In genomic region chr9:109244179-109245132, GRCh38 we compare ENCODE assay signal across 8 cellular contexts.
DNase-seq lines count a peak whose midpoint lies in the region; ATAC-seq lines count a peak whose summit lies in the region.

No MANE protein-coding gene starts in this region.

- H3K27me3 Mint-ChIP-seq in naive thymus-derived CD8-positive, alpha-beta T cell: peaks cover 6 to 31% (median 22%) of the 10 kb centered on the region in 5 donors
- H3K27me3 Mint-ChIP-seq in stimulated activated naive B cell treated with anti-CD40 and anti-IgM and Interleukin-4, amounts not matched to agents 10 μg/mL and 1 μg/mL and 100 μg/mL, for 72 hours: peaks cover 35 to 36% of the 10 kb centered on the region in 2 donors

- POLR2A ChIA-PET in naive thymus-derived CD8-positive, alpha-beta T cell (lab: Charles Lee): no interaction called here

- H3K4me1 Mint-ChIP-seq in naive thymus-derived CD8-positive, alpha-beta T cell: peaks cover 1 to 6% (median 3%) of the 10 kb centered on the region in 4 donors
- H3K4me1 Mint-ChIP-seq in stimulated activated naive B cell treated with anti-CD40 and anti-IgM and Interleukin-4, amounts not matched to agents 10 μg/mL and 1 μg/mL and 100 μg/mL, for 72 hours: peaks cover 2 to 8% of the 10 kb centered on the region in 2 donors

- peak; percentile 53 for ATAC-seq in HG03558 (IDR thresholded peaks at IDR 0.05; ENCODE audit: extremely low read depth, unreplicated experiment)
- ATAC-seq in esophagus mucosa: peak; percentile 69
- ATAC-seq in naive thymus-derived CD8-positive, alpha-beta T cell: peak; percentile 73 to 76
- peak; percentile 87 to 92 for ATAC-seq in stimulated activated naive B cell treated with anti-CD40 and anti-IgM and Interleukin-4, amounts not matched to agents 10 μg/mL and 1 μg/mL and 100 μg/mL, for 72 hours (replicated peaks)

- H3K36me3 Mint-ChIP-seq in naive thymus-derived CD8-positive, alpha-beta T cell: no peaks in the 10 kb centered on the region
- no peaks in the 10 kb centered on the region for H3K36me3 Mint-ChIP-seq in stimulated activated naive B cell treated with anti-CD40 and anti-IgM and Interleukin-4, amounts not matched to agents 10 μg/mL and 1 μg/mL and 100 μg/mL, for 72 hours

- DNase-seq in C1 segment of cervical spinal cord (lab: John Stamatoyannopoulos, UW) (peak in 11 of 14 donors; percentile 10 to 53 (median 33)), GM19240 (ENCODE audit: insufficient read length, low spot score) (peak; percentile 63), NOMO-1 treated with DMSO at 0.1 percent for 48 hours (lab: John Stamatoyannopoulos, UW; ENCODE audit: unreplicated experiment) (peak; percentile 51)
- DNase-seq in activated CD8-positive, alpha-beta memory T cell treated with anti-CD3 and anti-CD28 coated beads, Interleukin-2, amount 50 U/mL, for 4 hours: peak; percentile 64
- peak; percentile 27 to 73 (median 52) for DNase-seq in naive thymus-derived CD8-positive, alpha-beta T cell
- DNase-seq in stimulated activated naive B cell treated with anti-CD40 and anti-IgM and Interleukin-4, amounts not matched to agents 10 μg/mL and 1 μg/mL and 100 μg/mL, for 72 hours: peak; percentile 48

- H3K4me3 Mint-ChIP-seq in naive thymus-derived CD8-positive, alpha-beta T cell: peak overlapping the region in 2 of 10 donors; percentile 40 to 50
- no peak overlapping the region for H3K4me3 Mint-ChIP-seq in stimulated activated naive B cell treated with anti-CD40 and anti-IgM and Interleukin-4, amounts not matched to agents 10 μg/mL and 1 μg/mL and 100 μg/mL, for 72 hours

- no peaks in the 10 kb centered on the region for H3K9me3 Mint-ChIP-seq in naive thymus-derived CD8-positive, alpha-beta T cell
- H3K9me3 Mint-ChIP-seq in stimulated activated naive B cell treated with anti-CD40 and anti-IgM and Interleukin-4, amounts not matched to agents 10 μg/mL and 1 μg/mL and 100 μg/mL, for 72 hours: no peaks in the 10 kb centered on the region

- peak overlapping the region in 1 of 10 donors; percentile 69 for H3K27ac Mint-ChIP-seq in naive thymus-derived CD8-positive, alpha-beta T cell
- H3K27ac Mint-ChIP-seq in stimulated activated naive B cell treated with anti-CD40 and anti-IgM and Interleukin-4, amounts not matched to agents 10 μg/mL and 1 μg/mL and 100 μg/mL, for 72 hours: no peak overlapping the region

Comparison
In these comparisons a context has a peak if more than half of its experiments do, and no peak if none do; other contexts are left out.
1. Peak in every context shown above with its lines: DNase-seq and ATAC-seq.